Comparison of ENCODE assay signal across 1 cellular context in genomic region chr18:76923485-76924085, GRCh38.
TF ChIP-seq lines count a peak whose summit lies in the region.

No MANE protein-coding gene starts in this region.

TF ChIP-seq in K562, 482 proteins besides CTCF, POLR2A, EP300 and RAD21 (continued from another document):
- TF ChIP-seq ZNF277 (CRISPR knock-in tag; IDR thresholded peaks at IDR 0.05; ENCODE audit: borderline replicate concordance): no peak
